Comparison of ENCODE assay signal across 22 cellular contexts in genomic region chr3:159797771-159798170, GRCh38. TPM values are rescaled to one million over a fixed set of nuclear protein-coding genes. Genes with fewer than 3 reads are reported as not detected.
DNase-seq lines count a peak whose midpoint lies in the region; ATAC-seq and TF ChIP-seq lines count a peak whose summit lies in the region.
"Had no signal": no experiment of that assay in that cellular context is flagged by ENCODE, and none has a peak within 500 bp of the region (broad histone marks: within the 10 kb centered on the region; RNA-seq: fewer than 3 reads in every experiment).

No MANE protein-coding gene starts in this region.

- H3K4me1 ChIP-seq in muscle layer of colon (ENCODE audit: insufficient read depth, low read length): peaks cover 88% of the 10 kb centered on the region
- H3K4me1 ChIP-seq: BE2C had no signal

- no peak overlapping the region for H3K9ac ChIP-seq in muscle layer of colon (ENCODE audit: low read length)

- no peaks in the 10 kb centered on the region for H3K36me3 ChIP-seq in muscle layer of colon (ENCODE audit: insufficient read depth, low read length)
- H3K36me3 ChIP-seq: BE2C, brain microvascular endothelial cell, neutrophil had no signal

- H3K4me3 ChIP-seq in dorsolateral prefrontal cortex (no peak overlapping the region), muscle layer of colon (ENCODE audit: low read depth in 1 of 2, low read length in 2 of 2) (no peak overlapping the region)

- intact Hi-C loops in dorsolateral prefrontal cortex (cut with DNase I): no loop called here

- no peak for ATAC-seq in HG02798 (IDR thresholded peaks at IDR 0.05; ENCODE audit: poor library complexity, unreplicated experiment)

- no peaks in the 10 kb centered on the region for H3K27me3 ChIP-seq in dorsolateral prefrontal cortex
- no peaks in the 10 kb centered on the region for H3K27me3 ChIP-seq in muscle layer of colon (ENCODE audit: control insufficient read depth in 1 of 2, insufficient read depth in 2 of 2, low read length in 2 of 2)
- H3K27me3 ChIP-seq: BE2C, brain microvascular endothelial cell, neutrophil had no signal

- H3K9me3 ChIP-seq in muscle layer of colon (ENCODE audit: low read length): no peaks in the 10 kb centered on the region
- H3K9me3 ChIP-seq: BE2C, neutrophil had no signal

- peak overlapping the region in 54 of 59 donors; percentile 42 to 99 (median 92) for H3K27ac ChIP-seq in dorsolateral prefrontal cortex
- peak overlapping the region; percentile 68 for H3K27ac ChIP-seq in muscle layer of colon (ENCODE audit: low read depth, low read length)
- peak overlapping the region; percentile 98 for H3K27ac ChIP-seq in temporal lobe (ENCODE audit: low read depth, low read length)
- H3K27ac ChIP-seq: 22Rv1, neutrophil had no signal

- DNase-seq in NOMO-1 treated with DMSO at 0.1 percent for 48 hours (lab: John Stamatoyannopoulos, UW; ENCODE audit: unreplicated experiment): peak; percentile 6
- no peak for DNase-seq in NOMO-1 treated with dmso at 0.1 percent for 144 hours (lab: John Stamatoyannopoulos, UW; ENCODE audit: unreplicated experiment)
- no peak for DNase-seq in dorsolateral prefrontal cortex
- no peak for DNase-seq in MV-4-11 (lab: John Stamatoyannopoulos, UW)
- DNase-seq in SHP77 (lab: John Stamatoyannopoulos, UW): no peak
- DNase-seq: activated CD4-positive, alpha-beta T cell treated with anti-CD3 and anti-CD28 coated beads, Interleukin-2, amount 50 U/mL, for 48 hours; activated naive CD4-positive, alpha-beta T cell treated with anti-CD3 and anti-CD28 coated beads for 36 hours; activated T-cell treated with anti-CD3 and anti-CD28 coated beads, Interleukin-2, amount 50 U/mL, for 1 hour; BE2C; brain microvascular endothelial cell; HCEC 1CT; KG1; NCI-H2081; NCI-H510A treated with DMSO at 0.1 percent for 48 hours; SHP77 treated with DMSO at 0.1 percent for 48 hours; stimulated activated naive CD4-positive, alpha-beta T cell treated with Interleukin-2 at 50 U/mL for 16 hours; T-helper 1 cell had no signal

- no peak for TF ChIP-seq CTCF in dorsolateral prefrontal cortex (IDR thresholded peaks at IDR 0.05 in 54 of 56, conservative IDR thresholded peaks at IDR 0.05 in 2 of 56; ENCODE audit: low read depth in 1 of 56, partially characterized antibody in 56 of 56)

RNA-seq across cellular contexts. Expression of gene SCHIP1, which starts 41.9 kb away (rescaled TPM):
- 100 to 1,000 TPM in 47 of 120 experiments, 10 to 100 TPM in 73; 43.3 to 151 (median 93.9) TPM for total RNA-seq in dorsolateral prefrontal cortex
- total RNA-seq in temporal lobe: 34.7 TPM
- total RNA-seq: activated naive CD4-positive, alpha-beta T cell treated with anti-CD3 and anti-CD28 coated beads for 36 hours had no signal
